In genomic region chr3:49385617-49386016, GRCh38 we compare ENCODE assay signal across 23 cellular contexts. TPM values are rescaled to one million over a fixed set of nuclear protein-coding genes. Genes with fewer than 3 reads are reported as not detected.
DNase-seq lines count a peak whose midpoint lies in the region; ATAC-seq lines count a peak whose summit lies in the region.
"Had no signal": no experiment of that assay in that cellular context is flagged by ENCODE, and none has a peak within 500 bp of the region (broad histone marks: within the 10 kb centered on the region; RNA-seq: fewer than 3 reads in every experiment).

No MANE protein-coding gene starts in this region.

- no peaks in the 10 kb centered on the region for H3K27me3 Mint-ChIP-seq in activated naive CD8-positive, alpha-beta T cell
- H3K27me3 Mint-ChIP-seq in activated naive CD8-positive, alpha-beta T cell treated with anti-CD3 and anti-CD28 coated beads for 36 hours, result no peaks in the 10 kb centered on the region
- H3K27me3 Mint-ChIP-seq in IgD-negative memory B cell, result no peaks in the 10 kb centered on the region
- H3K27me3 Mint-ChIP-seq in dendritic cell treated with granulocyte-macrophage colony-stimulating factor and Interleukin-4, amounts not matched to agents 40 ng/mL and 50 ng/mL, for 4 days, result no peaks in the 10 kb centered on the region
- H3K27me3 Mint-ChIP-seq in stimulated activated memory B cell treated with anti-CD40 and anti-IgM and Interleukin-4, amounts not matched to agents 10 μg/mL and 1 μg/mL and 100 μg/mL, for 72 hours, result no peaks in the 10 kb centered on the region
- H3K27me3 Mint-ChIP-seq: progenitor cell of endocrine pancreas had no signal

- intact Hi-C loops in dendritic cell treated with granulocyte-macrophage colony-stimulating factor and Interleukin-4, amounts not matched to agents 40 ng/mL and 50 ng/mL, for 4 days (cut with micrococcal nuclease), result no loop called here
- intact Hi-C loops in posterior vena cava (cut with DNase I), result no loop called here

- H3K9me3 Mint-ChIP-seq in activated naive CD8-positive, alpha-beta T cell (ENCODE audit: low read depth), result no peaks in the 10 kb centered on the region
- no peaks in the 10 kb centered on the region for H3K9me3 Mint-ChIP-seq in activated naive CD8-positive, alpha-beta T cell treated with anti-CD3 and anti-CD28 coated beads for 36 hours
- H3K9me3 Mint-ChIP-seq in IgD-negative memory B cell, result no peaks in the 10 kb centered on the region
- H3K9me3 Mint-ChIP-seq in dendritic cell treated with granulocyte-macrophage colony-stimulating factor and Interleukin-4, amounts not matched to agents 40 ng/mL and 50 ng/mL, for 4 days, result no peaks in the 10 kb centered on the region
- no peaks in the 10 kb centered on the region for H3K9me3 Mint-ChIP-seq in stimulated activated memory B cell treated with anti-CD40 and anti-IgM and Interleukin-4, amounts not matched to agents 10 μg/mL and 1 μg/mL and 100 μg/mL, for 72 hours
- H3K9me3 Mint-ChIP-seq: activated naive CD4-positive, alpha-beta T cell treated with anti-CD3 and anti-CD28 coated beads for 36 hours had no signal

- H3K4me3 Mint-ChIP-seq in activated naive CD8-positive, alpha-beta T cell, result no peak overlapping the region
- H3K4me3 Mint-ChIP-seq in activated naive CD8-positive, alpha-beta T cell treated with anti-CD3 and anti-CD28 coated beads for 36 hours, result no peak overlapping the region
- H3K4me3 Mint-ChIP-seq in IgD-negative memory B cell, result peak overlapping the region in 1 of 4 donors; percentile 68
- H3K4me3 Mint-ChIP-seq in dendritic cell treated with granulocyte-macrophage colony-stimulating factor and Interleukin-4, amounts not matched to agents 40 ng/mL and 50 ng/mL, for 4 days, result no peak overlapping the region
- peak overlapping the region; percentile 62 for H3K4me3 Mint-ChIP-seq in stimulated activated memory B cell treated with anti-CD40 and anti-IgM and Interleukin-4, amounts not matched to agents 10 μg/mL and 1 μg/mL and 100 μg/mL, for 72 hours
- H3K4me3 Mint-ChIP-seq: activated naive CD4-positive, alpha-beta T cell treated with anti-CD3 and anti-CD28 coated beads for 36 hours had no signal

- DNase-seq in activated naive CD8-positive, alpha-beta T cell treated with anti-CD3 and anti-CD28 coated beads for 36 hours, result no peak
- DNase-seq in HUDEP-2 (lab: John Stamatoyannopoulos, UW; ENCODE audit: unreplicated experiment in 76 of 76) (no peak), posterior vena cava (ENCODE audit: low spot score) (no peak), hypothalamus (lab: John Stamatoyannopoulos, UW) (no peak)
- DNase-seq: activated CD8-positive, alpha-beta memory T cell treated with anti-CD3 and anti-CD28 coated beads for 24 hours; activated naive CD4-positive, alpha-beta T cell treated with anti-CD3 and anti-CD28 coated beads for 36 hours; colonic mucosa; effector memory CD4-positive, alpha-beta T cell; erythroblast; HCEC 1CT; kidney; NCI-H1417 treated with DMSO at 0.1 percent for 48 hours; NCI-H2081; NCI-H345; NCI-H82; stimulated activated CD4-positive, alpha-beta T cell treated with anti-CD3 and anti-CD28 coated beads, Interleukin-15, amount 100 ng/mL, for 24 hours; stomach; T-helper 2 cell had no signal

- H3K27ac Mint-ChIP-seq in activated naive CD8-positive, alpha-beta T cell, result peak overlapping the region; percentile 70
- H3K27ac Mint-ChIP-seq in activated naive CD8-positive, alpha-beta T cell treated with anti-CD3 and anti-CD28 coated beads for 36 hours, result no peak overlapping the region
- peak overlapping the region in 2 of 3 donors; percentile 65 to 72 for H3K27ac Mint-ChIP-seq in IgD-negative memory B cell
- H3K27ac Mint-ChIP-seq in dendritic cell treated with granulocyte-macrophage colony-stimulating factor and Interleukin-4, amounts not matched to agents 40 ng/mL and 50 ng/mL, for 4 days, result peak overlapping the region; percentile 63
- H3K27ac Mint-ChIP-seq in stimulated activated memory B cell treated with anti-CD40 and anti-IgM and Interleukin-4, amounts not matched to agents 10 μg/mL and 1 μg/mL and 100 μg/mL, for 72 hours, result peak overlapping the region; percentile 62
- H3K27ac Mint-ChIP-seq: activated naive CD4-positive, alpha-beta T cell treated with anti-CD3 and anti-CD28 coated beads for 36 hours; progenitor cell of endocrine pancreas had no signal

- peaks cover 53% of the 10 kb centered on the region for H3K4me1 Mint-ChIP-seq in activated naive CD8-positive, alpha-beta T cell (ENCODE audit: low read depth)
- H3K4me1 Mint-ChIP-seq in activated naive CD8-positive, alpha-beta T cell treated with anti-CD3 and anti-CD28 coated beads for 36 hours, result peaks cover 32% of the 10 kb centered on the region
- peaks cover 32 to 40% (median 33%) of the 10 kb centered on the region in 3 donors for H3K4me1 Mint-ChIP-seq in IgD-negative memory B cell
- H3K4me1 Mint-ChIP-seq in dendritic cell treated with granulocyte-macrophage colony-stimulating factor and Interleukin-4, amounts not matched to agents 40 ng/mL and 50 ng/mL, for 4 days (ENCODE audit: low read depth), result peaks cover 54% of the 10 kb centered on the region
- peaks cover 58% of the 10 kb centered on the region for H3K4me1 Mint-ChIP-seq in stimulated activated memory B cell treated with anti-CD40 and anti-IgM and Interleukin-4, amounts not matched to agents 10 μg/mL and 1 μg/mL and 100 μg/mL, for 72 hours

- ATAC-seq in stimulated activated memory B cell treated with anti-CD40 and anti-IgM and Interleukin-4, amounts not matched to agents 10 μg/mL and 1 μg/mL and 100 μg/mL, for 72 hours, result no peak

- H3K36me3 Mint-ChIP-seq in activated naive CD8-positive, alpha-beta T cell, result no peaks in the 10 kb centered on the region
- peaks cover 20% of the 10 kb centered on the region for H3K36me3 Mint-ChIP-seq in activated naive CD8-positive, alpha-beta T cell treated with anti-CD3 and anti-CD28 coated beads for 36 hours
- peaks cover 8% of the 10 kb centered on the region for H3K36me3 Mint-ChIP-seq in IgD-negative memory B cell
- H3K36me3 Mint-ChIP-seq in dendritic cell treated with granulocyte-macrophage colony-stimulating factor and Interleukin-4, amounts not matched to agents 40 ng/mL and 50 ng/mL, for 4 days (ENCODE audit: low read depth), result peaks cover 36% of the 10 kb centered on the region
- H3K36me3 Mint-ChIP-seq in stimulated activated memory B cell treated with anti-CD40 and anti-IgM and Interleukin-4, amounts not matched to agents 10 μg/mL and 1 μg/mL and 100 μg/mL, for 72 hours, result peaks cover 16% of the 10 kb centered on the region

RNA-seq across cellular contexts. Expression of gene RHOA, which starts 26.2 kb away (rescaled TPM):
- 100 to 1,000 TPM; 414 to 420 TPM for total RNA-seq in activated naive CD8-positive, alpha-beta T cell treated with anti-CD3 and anti-CD28 coated beads for 36 hours
- polyA plus RNA-seq in IgD-negative memory B cell, result 709 TPM
- 100 to 1,000 TPM; 530 to 640 TPM for total RNA-seq in posterior vena cava

RNA-seq across cellular contexts. Expression of gene TCTA, which starts 26.6 kb away (rescaled TPM):
- total RNA-seq in activated naive CD8-positive, alpha-beta T cell treated with anti-CD3 and anti-CD28 coated beads for 36 hours, result 10 to 100 TPM; 10.2 to 10.5 TPM
- 34.2 TPM for polyA plus RNA-seq in IgD-negative memory B cell
- total RNA-seq in posterior vena cava, result 10 to 100 TPM; 20.8 to 33.6 TPM

RNA-seq across cellular contexts. Expression of gene GPX1, which starts 27.5 kb away (rescaled TPM):
- 100 to 1,000 TPM; 237 to 242 TPM for total RNA-seq in activated naive CD8-positive, alpha-beta T cell treated with anti-CD3 and anti-CD28 coated beads for 36 hours
- 340 TPM for polyA plus RNA-seq in IgD-negative memory B cell
- total RNA-seq in posterior vena cava, result 100 to 1,000 TPM; 212 to 242 TPM

RNA-seq across cellular contexts. Expression of gene AMT, which starts 36.7 kb away (rescaled TPM):
- 1 to 10 TPM in 1 of 2 experiments, under 1 TPM in 1; 0.42 to 2.0 TPM for total RNA-seq in activated naive CD8-positive, alpha-beta T cell treated with anti-CD3 and anti-CD28 coated beads for 36 hours
- 1.3 TPM for polyA plus RNA-seq in IgD-negative memory B cell
- total RNA-seq in posterior vena cava, result 1 to 10 TPM; 1.0 to 6.1 TPM

RNA-seq across cellular contexts. Expression of gene NICN1, which starts 43.5 kb away (rescaled TPM):
- total RNA-seq in activated naive CD8-positive, alpha-beta T cell treated with anti-CD3 and anti-CD28 coated beads for 36 hours, result 1 to 10 TPM; 7.3 to 8.7 TPM
- polyA plus RNA-seq in IgD-negative memory B cell, result 10.1 TPM
- total RNA-seq in posterior vena cava, result 10 to 100 TPM in 1 of 2 donors, 1 to 10 TPM in 1; 7.3 to 12.5 TPM
